Comparison of ENCODE assay signal across 15 cellular contexts in the genomic region with DNA sequence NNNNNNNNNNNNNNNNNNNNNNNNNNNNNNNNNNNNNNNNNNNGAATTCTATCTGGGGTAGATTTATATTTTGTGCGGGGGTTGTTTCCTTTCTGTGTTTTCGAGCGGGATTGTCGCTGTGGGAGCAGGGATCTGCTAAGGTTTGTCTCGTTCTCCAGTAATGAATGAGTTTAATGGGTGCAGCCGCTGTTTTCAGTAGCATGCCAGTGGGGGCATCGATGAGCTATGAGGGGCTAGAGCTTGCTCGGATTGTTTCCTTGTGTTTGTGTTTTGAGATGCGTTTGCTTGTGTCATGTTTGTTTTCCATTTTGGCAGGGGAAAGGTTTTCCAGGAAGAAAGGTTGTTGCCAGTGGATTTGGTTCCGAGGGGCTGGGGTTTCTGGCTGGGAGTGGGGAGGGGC. TPM values are rescaled to one million over a fixed set of nuclear protein-coding genes. Genes with fewer than 3 reads are reported as not detected.
"Had no signal": no experiment of that assay in that cellular context is flagged by ENCODE, and none has a peak within 500 bp of the region (broad histone marks: within the 10 kb centered on the region; RNA-seq: fewer than 3 reads in every experiment).

No MANE protein-coding gene starts in this region.

RNA-seq across cellular contexts. Expression of a gene that starts 15.6 kb away (rescaled TPM):
- total RNA-seq: stomach, subcutaneous adipose tissue, suprapubic skin, temporal lobe, thoracic aorta, thyroid gland, tibial nerve, transverse colon, upper lobe of left lung, upper lobe of right lung, ureter, urinary bladder, uterus, vagina had no signal
- polyA plus RNA-seq: thymus, urinary bladder had no signal
